In genomic region chr6:157746897-157747296, GRCh38 we compare ENCODE assay signal across 21 cellular contexts.
"Had no signal": no experiment of that assay in that cellular context is flagged by ENCODE, and none has a peak within 500 bp of the region (broad histone marks: within the 10 kb centered on the region; RNA-seq: fewer than 3 reads in every experiment).

No MANE protein-coding gene starts in this region.

- H3K36me3 ChIP-seq: gastrocnemius medialis, neural progenitor cell, prostate gland, tibial artery had no signal

- H3K4me1 ChIP-seq: prostate gland, tibial artery had no signal

- H3K4me3 ChIP-seq: dorsolateral prefrontal cortex, gastrocnemius medialis, hepatocyte, lung, neural progenitor cell, prostate gland, tibial artery had no signal

- H3K9ac ChIP-seq: neural progenitor cell had no signal

- H3K4me3 Mint-ChIP-seq: memory B cell; natural killer cell treated with Interleukin-12 subunit alpha and Interleukin-12 subunit beta and Interleukin-15 and Interleukin-18, amount 100 ng/mL, for 72 hours; neural progenitor cell; stimulated activated naive CD8-positive, alpha-beta T cell treated with anti-CD3 and anti-CD28 coated beads, Interleukin-15, amount 100 ng/mL, for 72 hours; type B pancreatic cell had no signal

- H3K27ac Mint-ChIP-seq: memory B cell; natural killer cell treated with Interleukin-12 subunit alpha and Interleukin-12 subunit beta and Interleukin-15 and Interleukin-18, amount 100 ng/mL, for 72 hours; neural progenitor cell; stimulated activated naive CD8-positive, alpha-beta T cell treated with anti-CD3 and anti-CD28 coated beads, Interleukin-15, amount 100 ng/mL, for 72 hours; type B pancreatic cell had no signal

- DNase-seq: dorsolateral prefrontal cortex; effector CD4-positive, alpha-beta T cell; foreskin fibroblast; gastrocnemius medialis; kidney; right cardiac atrium; stimulated activated CD4-positive, alpha-beta T cell treated with anti-CD3 and anti-CD28 coated beads, Interleukin-15, amount 100 ng/mL, for 24 hours; stimulated activated CD4-positive, alpha-beta T cell treated with anti-CD3 and anti-CD28 coated beads, Interleukin-2, amount 100 ng/mL, for 48 hours; stimulated activated naive CD4-positive, alpha-beta T cell; stimulated activated naive CD8-positive, alpha-beta T cell treated with anti-CD3 and anti-CD28 coated beads, Interleukin-15, amount 100 ng/mL, for 72 hours; tibial artery had no signal

- H3K36me3 Mint-ChIP-seq: memory B cell; natural killer cell treated with Interleukin-12 subunit alpha and Interleukin-12 subunit beta and Interleukin-15 and Interleukin-18, amount 100 ng/mL, for 72 hours; neural progenitor cell; type B pancreatic cell had no signal

- H3K27ac ChIP-seq: dorsolateral prefrontal cortex, epithelial cell of prostate, gastrocnemius medialis, hepatocyte, neural progenitor cell, prostate gland, tibial artery had no signal

- H3K9me3 ChIP-seq: gastrocnemius medialis, prostate gland, tibial artery had no signal

- ATAC-seq: esophagus mucosa; gastrocnemius medialis; left lobe of liver; natural killer cell treated with Interleukin-12 subunit alpha and Interleukin-12 subunit beta and Interleukin-15 and Interleukin-18, amount 100 ng/mL, for 72 hours; stimulated activated naive CD8-positive, alpha-beta T cell treated with anti-CD3 and anti-CD28 coated beads, Interleukin-15, amount 100 ng/mL, for 72 hours had no signal

- H3K27me3 Mint-ChIP-seq: stimulated activated naive CD8-positive, alpha-beta T cell treated with anti-CD3 and anti-CD28 coated beads, Interleukin-15, amount 100 ng/mL, for 72 hours; type B pancreatic cell had no signal

- H3K9me3 Mint-ChIP-seq: natural killer cell treated with Interleukin-12 subunit alpha and Interleukin-12 subunit beta and Interleukin-15 and Interleukin-18, amount 100 ng/mL, for 72 hours; type B pancreatic cell had no signal

- H3K27me3 ChIP-seq: dorsolateral prefrontal cortex, gastrocnemius medialis, hepatocyte, neural progenitor cell, tibial artery had no signal
